24 cellular contexts compared by ENCODE assay signal in the genomic region with DNA sequence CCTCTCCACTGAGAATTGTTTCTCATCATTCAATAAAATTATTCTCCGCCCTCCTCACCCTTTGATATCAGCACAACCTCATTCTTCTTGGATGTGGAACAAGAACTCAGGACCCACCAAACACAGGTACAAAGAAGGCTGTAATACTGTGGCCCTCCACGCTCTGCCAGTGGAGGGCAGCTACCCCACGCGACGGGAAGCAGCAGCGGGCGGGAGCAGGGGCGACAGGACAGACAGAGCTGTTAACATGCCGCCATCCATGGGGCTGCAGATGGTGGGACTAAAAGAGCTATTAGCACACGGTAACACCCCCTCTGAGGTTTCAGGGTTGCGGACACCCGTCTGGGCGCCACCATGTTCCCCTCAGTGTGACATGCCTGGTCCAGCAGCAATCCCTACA.
"Had no signal": no experiment of that assay in that cellular context is flagged by ENCODE, and none has a peak within 500 bp of the region (broad histone marks: within the 10 kb centered on the region; RNA-seq: fewer than 3 reads in every experiment).

No MANE protein-coding gene starts in this region.

- H3K27ac ChIP-seq: coronary artery, heart right ventricle, lower lobe of right lung, upper lobe of left lung had no signal

- H3K9me3 ChIP-seq: heart right ventricle, lower lobe of right lung, mucosa of descending colon, upper lobe of left lung had no signal

- FAIRE-seq: bronchial epithelial cell, endometrium, keratinocyte, small intestine had no signal

- H3K27me3 ChIP-seq: heart right ventricle, upper lobe of left lung had no signal

- DNase-seq: activated CD4-positive, alpha-beta memory T cell treated with anti-CD3 and anti-CD28 coated beads for 36 hours; activated CD4-positive, alpha-beta T cell treated with anti-CD3 and anti-CD28 coated beads for 48 hours; activated CD4-positive, CD25-positive, alpha-beta regulatory T cell; activated CD8-positive, alpha-beta memory T cell treated with anti-CD3 and anti-CD28 coated beads, Interleukin-2, amount 10 ng/mL, durations not matched to agents 7 days and 5 days; activated effector memory CD4-positive, alpha-beta T cell treated with anti-CD3 and anti-CD28 coated beads, Interleukin-2, amount 50 U/mL, for 16 hours; activated naive CD8-positive, alpha-beta T cell treated with anti-CD3 and anti-CD28 coated beads, Interleukin-2, amount 10 ng/mL, durations not matched to agents 7 days and 5 days; activated T-cell treated with anti-CD3 and anti-CD28 coated beads for 4 hours; amygdala; foreskin fibroblast; heart right ventricle; lower lobe of right lung; mesendoderm; mucosa of descending colon; small intestine; stimulated activated CD4-positive, alpha-beta T cell treated with anti-CD3 and anti-CD28 coated beads, Interleukin-2, amount 100 ng/mL, for 24 hours; stimulated activated naive CD4-positive, alpha-beta T cell; T-helper 1 cell; T-helper 9 cell had no signal

- H3K4me1 ChIP-seq: lower lobe of right lung, upper lobe of left lung had no signal

- ATAC-seq: activated CD8-positive, alpha-beta memory T cell treated with anti-CD3 and anti-CD28 coated beads, Interleukin-2, amount 10 ng/mL, durations not matched to agents 7 days and 5 days; lower lobe of right lung; mucosa of descending colon; sciatic nerve had no signal

- H3K4me3 Mint-ChIP-seq: activated CD4-positive, alpha-beta memory T cell treated with anti-CD3 and anti-CD28 coated beads for 36 hours; activated CD8-positive, alpha-beta memory T cell treated with anti-CD3 and anti-CD28 coated beads, Interleukin-2, amount 10 ng/mL, durations not matched to agents 7 days and 5 days; activated naive CD8-positive, alpha-beta T cell treated with anti-CD3 and anti-CD28 coated beads, Interleukin-2, amount 10 ng/mL, durations not matched to agents 7 days and 5 days had no signal

- H3K9me3 Mint-ChIP-seq: activated CD4-positive, alpha-beta memory T cell treated with anti-CD3 and anti-CD28 coated beads for 36 hours; activated naive CD8-positive, alpha-beta T cell treated with anti-CD3 and anti-CD28 coated beads, Interleukin-2, amount 10 ng/mL, durations not matched to agents 7 days and 5 days had no signal

- H3K4me1 Mint-ChIP-seq: activated CD8-positive, alpha-beta memory T cell treated with anti-CD3 and anti-CD28 coated beads, Interleukin-2, amount 10 ng/mL, durations not matched to agents 7 days and 5 days had no signal

- H3K4me3 ChIP-seq: coronary artery, heart right ventricle, lower lobe of right lung, mucosa of descending colon, upper lobe of left lung had no signal

- H3K27ac Mint-ChIP-seq: activated CD4-positive, alpha-beta memory T cell treated with anti-CD3 and anti-CD28 coated beads for 36 hours; activated CD8-positive, alpha-beta memory T cell treated with anti-CD3 and anti-CD28 coated beads, Interleukin-2, amount 10 ng/mL, durations not matched to agents 7 days and 5 days; activated naive CD8-positive, alpha-beta T cell treated with anti-CD3 and anti-CD28 coated beads, Interleukin-2, amount 10 ng/mL, durations not matched to agents 7 days and 5 days had no signal

- H3K27me3 Mint-ChIP-seq: activated CD4-positive, alpha-beta memory T cell treated with anti-CD3 and anti-CD28 coated beads for 36 hours; activated CD8-positive, alpha-beta memory T cell treated with anti-CD3 and anti-CD28 coated beads, Interleukin-2, amount 10 ng/mL, durations not matched to agents 7 days and 5 days; activated naive CD8-positive, alpha-beta T cell treated with anti-CD3 and anti-CD28 coated beads, Interleukin-2, amount 10 ng/mL, durations not matched to agents 7 days and 5 days had no signal
